30 cellular contexts compared by ENCODE assay signal in genomic region chr9:18477121-18477705, GRCh38. TPM values are rescaled to one million over a fixed set of nuclear protein-coding genes. Genes with fewer than 3 reads are reported as not detected.
DNase-seq lines count a peak whose midpoint lies in the region; FAIRE-seq and TF ChIP-seq lines count a peak whose summit lies in the region.
"Had no signal": no experiment of that assay in that cellular context is flagged by ENCODE, and none has a peak within 500 bp of the region (broad histone marks: within the 10 kb centered on the region; RNA-seq: fewer than 3 reads in every experiment).

No MANE protein-coding gene starts in this region.

- FAIRE-seq in small intestine (lab: Jason Lieb, UNC) = no peak
- FAIRE-seq: bronchial epithelial cell, GM19239 had no signal

- DNase-seq in HFF-Myc (ENCODE audit: extremely low read depth, low read depth) (no peak), ascending aorta (ENCODE audit: low spot score in 2 of 2) (no peak), fibroblast of the aortic adventitia (ENCODE audit: low read depth) (peak; percentile 53), smooth muscle cell (lab: John Stamatoyannopoulos, UW; ENCODE audit: unreplicated experiment) (no peak), small intestine (no peak), NCI-H510A (lab: John Stamatoyannopoulos, UW) (no peak), T-helper 2 cell (no peak)
- DNase-seq: activated CD4-positive, CD25-positive, alpha-beta regulatory T cell treated with anti-CD3 and anti-CD28 coated beads, Interleukin-2, amount 50 U/mL, for 72 hours; activated CD8-positive, alpha-beta T cell treated with anti-CD3 and anti-CD28 coated beads, Interleukin-2, amount 10 ng/mL, durations not matched to agents 7 days and 5 days; activated effector memory CD4-positive, alpha-beta T cell treated with anti-CD3 and anti-CD28 coated beads, Interleukin-2, amount 50 U/mL, for 16 hours; activated naive CD8-positive, alpha-beta T cell treated with anti-CD3 and anti-CD28 coated beads, Interleukin-2, amount 50 U/mL, for 24 hours; Caco-2; effector CD4-positive, alpha-beta T cell; erythroblast; gastrocnemius medialis; GDM1; KBM-7; left colon; mammary epithelial cell; MM.1S; NCI-H1417 treated with DMSO at 0.1 percent for 48 hours; NCI-H2107; NCI-H82; occipital lobe; stimulated activated CD4-positive, alpha-beta T cell treated with anti-CD3 and anti-CD28 coated beads, Interleukin-4, amount 100 ng/mL, for 1 hour; T-helper 17 cell; upper lobe of right lung had no signal

- TF ChIP-seq CTCF in HFF-Myc (IDR thresholded peaks at IDR 0.05; ENCODE audit: low read depth, low read length, missing control alignments) (no peak), ascending aorta (IDR thresholded peaks at IDR 0.05) (no peak), fibroblast of the aortic adventitia (IDR thresholded peaks at IDR 0.05; ENCODE audit: insufficient read depth, low read length) (no peak), smooth muscle cell (IDR thresholded peaks at IDR 0.05; ENCODE audit: borderline replicate concordance, insufficient read depth, poor library complexity, severe bottlenecking) (no peak)

- H3K27me3 ChIP-seq in ascending aorta (no peaks in the 10 kb centered on the region), smooth muscle cell (ENCODE audit: low read depth) (no peaks in the 10 kb centered on the region), small intestine (ENCODE audit: control insufficient read depth in 2 of 2, insufficient read depth in 2 of 2, low read length in 2 of 2) (no peaks in the 10 kb centered on the region)
- H3K27me3 ChIP-seq: gastrocnemius medialis, upper lobe of right lung had no signal

- H3K9me3 ChIP-seq in ascending aorta = no peaks in the 10 kb centered on the region
- no peaks in the 10 kb centered on the region for H3K9me3 ChIP-seq in smooth muscle cell (replicated peaks; ENCODE audit: low read depth)
- H3K9me3 ChIP-seq in small intestine (ENCODE audit: control insufficient read depth, low read depth) = no peaks in the 10 kb centered on the region
- H3K9me3 ChIP-seq: Caco-2, gastrocnemius medialis, upper lobe of right lung had no signal

- intact Hi-C loops in ascending aorta (cut with DNase I) = loop anchor here (5.0 to 10.0 kb wide), 2 partner anchors 88 to 155 kb away; no protein-coding TSS in a partner anchor

- H3K9ac ChIP-seq in smooth muscle cell (ENCODE audit: low read depth) = no peak overlapping the region

- peaks cover 5% of the 10 kb centered on the region for H3F3A ChIP-seq in smooth muscle cell (ENCODE audit: low read depth)

- no peaks in the 10 kb centered on the region for H4K20me1 ChIP-seq in smooth muscle cell (ENCODE audit: low read depth)

- H3K36me3 ChIP-seq in ascending aorta (no peaks in the 10 kb centered on the region), smooth muscle cell (ENCODE audit: low read depth) (no peaks in the 10 kb centered on the region), small intestine (ENCODE audit: control insufficient read depth in 2 of 2, insufficient read depth in 2 of 2, low read length in 2 of 2) (no peaks in the 10 kb centered on the region)
- H3K36me3 ChIP-seq: gastrocnemius medialis, upper lobe of right lung had no signal

- H3K4me3 ChIP-seq in HFF-Myc (replicated peaks; ENCODE audit: low read depth, low read length) (peak overlapping the region; percentile 0; the same call in 1 of the 2 replicates), ascending aorta (peak overlapping the region in 1 of 2 donors; percentile 2), fibroblast of the aortic adventitia (ENCODE audit: low read depth, low read length) (peak overlapping the region; percentile 84), smooth muscle cell (peak overlapping the region; percentile 2), small intestine (ENCODE audit: low read depth in 1 of 2, low read length in 2 of 2) (no peak overlapping the region)
- H3K4me3 ChIP-seq: gastrocnemius medialis, upper lobe of right lung had no signal

- H2AFZ ChIP-seq in smooth muscle cell (ENCODE audit: low read depth) = no peak overlapping the region

- H3K4me2 ChIP-seq in smooth muscle cell = no peak overlapping the region

- H3K27ac ChIP-seq in ascending aorta (peak overlapping the region; percentile 61 to 87), smooth muscle cell (ENCODE audit: low read depth) (no peak overlapping the region), small intestine (ENCODE audit: low read depth in 1 of 2, low read length in 1 of 2) (no peak overlapping the region)
- H3K27ac ChIP-seq: C4-2B, gastrocnemius medialis, upper lobe of right lung had no signal

- H3K79me2 ChIP-seq in smooth muscle cell (ENCODE audit: low read depth) = no peaks in the 10 kb centered on the region

- peaks cover 0 to 51% of the 10 kb centered on the region in 2 donors for H3K4me1 ChIP-seq in ascending aorta
- peaks cover 34% of the 10 kb centered on the region for H3K4me1 ChIP-seq in smooth muscle cell (ENCODE audit: low read depth)
- peaks cover 0 to 3% of the 10 kb centered on the region in 2 donors for H3K4me1 ChIP-seq in small intestine (ENCODE audit: control insufficient read depth in 2 of 2, insufficient read depth in 1 of 2, low read depth in 1 of 2, low read length in 1 of 2)
- H3K4me1 ChIP-seq: Caco-2, upper lobe of right lung had no signal

- WGBS in smooth muscle cell (ENCODE audit: low lambda C conversion rate) = 92% methylated on average over 7 of the region's 7 CpGs
- 81 to 85% (median 83%) methylated on average over 7 of the region's 7 CpGs for WGBS in small intestine, 3 donors

RNA-seq across cellular contexts. Expression of gene ADAMTSL1, which starts 3.3 kb away (rescaled TPM):
- total RNA-seq in ascending aorta (12.3 TPM), fibroblast of the aortic adventitia (ENCODE audit: low replicate concordance) (41.8 and 179 TPM in 2 replicates), smooth muscle cell (4.3 and 6.4 TPM in 2 replicates)
- polyA plus RNA-seq in smooth muscle cell (2.0 and 4.4 TPM in 2 replicates), small intestine (1 to 10 TPM in 1 of 3 donors, not detected in 2; 1.6 TPM)
- total RNA-seq: activated CD8-positive, alpha-beta T cell treated with anti-CD3 and anti-CD28 coated beads, Interleukin-2, amount 10 ng/mL, durations not matched to agents 7 days and 5 days; Caco-2; T-helper 17 cell had no signal

Comparison
In these comparisons a context has a peak if more than half of its experiments do, and no peak if none do; other contexts are left out.
1. H3K4me3 ChIP-seq: peak in HFF-Myc (single experiment), fibroblast of the aortic adventitia (single experiment) and smooth muscle cell (single experiment); none in small intestine (0 of 2).
2. H3K27ac ChIP-seq: peak in ascending aorta (2 of 2); none in smooth muscle cell (single experiment) and small intestine (0 of 2).